Comparison of ENCODE assay signal across 15 cellular contexts in genomic region chr21:44444286-44444931, GRCh38. TPM values are rescaled to one million over a fixed set of nuclear protein-coding genes. Genes with fewer than 3 reads are reported as not detected.
DNase-seq lines count a peak whose midpoint lies in the region; TF ChIP-seq lines count a peak whose summit lies in the region.
"Had no signal": no experiment of that assay in that cellular context is flagged by ENCODE, and none has a peak within 500 bp of the region (broad histone marks: within the 10 kb centered on the region; RNA-seq: fewer than 3 reads in every experiment).

No MANE protein-coding gene starts in this region.

- H3K27me3 ChIP-seq in brain microvascular endothelial cell (replicated peaks): peaks cover 6% of the 10 kb centered on the region

- H3K27ac ChIP-seq in brain microvascular endothelial cell: no peak overlapping the region
- H3K27ac ChIP-seq: adrenal gland, SJSA1 had no signal

- DNase-seq in DMS53 (lab: John Stamatoyannopoulos, UW): peak; percentile 23
- no peak for DNase-seq in DMS53 treated with DMSO at 0.1 percent for 48 hours (lab: John Stamatoyannopoulos, UW; ENCODE audit: unreplicated experiment)
- no peak for DNase-seq in HFFc6
- no peak for DNase-seq in brain microvascular endothelial cell
- DNase-seq in nephron progenitor cell: peak; percentile 28
- DNase-seq in mesenteric fat pad (ENCODE audit: low spot score): no peak
- DNase-seq in ACHN: no peak
- no peak for DNase-seq in superior temporal gyrus (ENCODE audit: extremely low spot score)
- DNase-seq: activated CD4-positive, alpha-beta memory T cell treated with anti-CD3 and anti-CD28 coated beads for 36 hours; adrenal gland; stimulated activated CD4-positive, alpha-beta T cell treated with anti-CD3 and anti-CD28 coated beads, Interleukin-1b, Interleukin-23, amount 100 ng/mL, for 48 hours; substantia nigra had no signal

- H3K4me1 Mint-ChIP-seq in HFFc6 (ENCODE audit: low read depth) (no peaks in the 10 kb centered on the region), nephron progenitor cell (peaks cover 18% of the 10 kb centered on the region)

- TF ChIP-seq CTCF in HFFc6 (IDR thresholded peaks at IDR 0.05): peak; percentile 26
- TF ChIP-seq CTCF in brain microvascular endothelial cell (IDR thresholded peaks at IDR 0.05; ENCODE audit: low read depth, low read length, missing control alignments): peak; percentile 27
- TF ChIP-seq CTCF in nephron progenitor cell (IDR thresholded peaks at IDR 0.05): no peak

- H3K9me3 Mint-ChIP-seq in HFFc6 (peaks cover 31% of the 10 kb centered on the region), nephron progenitor cell (no peaks in the 10 kb centered on the region)
- H3K9me3 Mint-ChIP-seq: activated CD4-positive, alpha-beta memory T cell treated with anti-CD3 and anti-CD28 coated beads for 36 hours; IgD-negative memory B cell; nephron had no signal

- H3K27me3 Mint-ChIP-seq in HFFc6 (ENCODE audit: insufficient read depth) (peaks cover 16% of the 10 kb centered on the region), nephron progenitor cell (ENCODE audit: low read depth, poor library complexity) (peaks cover 11% of the 10 kb centered on the region)

- no peak overlapping the region for H3K4me3 Mint-ChIP-seq in HFFc6
- no peak overlapping the region for H3K4me3 Mint-ChIP-seq in nephron progenitor cell
- H3K4me3 Mint-ChIP-seq: activated CD4-positive, alpha-beta memory T cell treated with anti-CD3 and anti-CD28 coated beads for 36 hours; nephron had no signal

- H3K27ac Mint-ChIP-seq in HFFc6: no peak overlapping the region
- H3K27ac Mint-ChIP-seq in nephron progenitor cell: no peak overlapping the region
- H3K27ac Mint-ChIP-seq: activated CD4-positive, alpha-beta memory T cell treated with anti-CD3 and anti-CD28 coated beads for 36 hours had no signal

- H3K36me3 Mint-ChIP-seq in HFFc6 (ENCODE audit: low read depth) (no peaks in the 10 kb centered on the region; the same call in 1 of the 2 replicates), nephron progenitor cell (ENCODE audit: low read depth) (no peaks in the 10 kb centered on the region)
- H3K36me3 Mint-ChIP-seq: activated CD4-positive, alpha-beta memory T cell treated with anti-CD3 and anti-CD28 coated beads for 36 hours had no signal

- in situ Hi-C loops in brain microvascular endothelial cell (cut with HindIII; ENCODE audit: low pct_ligation_motif_present, low sequenced_read_pairs): no loop called here
- in situ Hi-C loops in ACHN (cut with HindIII; ENCODE audit: low pct_ligation_motif_present, low pct_unique_long_range_greater_than_20kb, low sequenced_read_pairs): no loop called here

- H3K4me3 ChIP-seq in brain microvascular endothelial cell (ENCODE audit: low read depth, low read length): no peak overlapping the region
- H3K4me3 ChIP-seq: adrenal gland, SJSA1 had no signal

- no peaks in the 10 kb centered on the region for H3K36me3 ChIP-seq in brain microvascular endothelial cell (replicated peaks)
- H3K36me3 ChIP-seq: adrenal gland had no signal

RNA-seq across cellular contexts. Expression of gene LRRC3, which starts 10.9 kb away (rescaled TPM):
- total RNA-seq in HFFc6 (2021; fragmentation: NEBNext Ultra II Directional; extraction: Animal tissue kit (Norgen Biotek cat#: 25700)): not detected
- 3.8 TPM for total RNA-seq in mesenteric fat pad

Comparison
In these comparisons a context has a peak if more than half of its experiments do, and no peak if none do; other contexts are left out.
1. DNase-seq: peak in DMS53 (single experiment) and nephron progenitor cell (single experiment); none in DMS53 treated with DMSO at 0.1 percent for 48 hours (single experiment), HFFc6 (single experiment), brain microvascular endothelial cell (single experiment), mesenteric fat pad (single experiment), ACHN (single experiment) and superior temporal gyrus (single experiment).